ENCODE assay signal across 8 cellular contexts in the genomic region with DNA sequence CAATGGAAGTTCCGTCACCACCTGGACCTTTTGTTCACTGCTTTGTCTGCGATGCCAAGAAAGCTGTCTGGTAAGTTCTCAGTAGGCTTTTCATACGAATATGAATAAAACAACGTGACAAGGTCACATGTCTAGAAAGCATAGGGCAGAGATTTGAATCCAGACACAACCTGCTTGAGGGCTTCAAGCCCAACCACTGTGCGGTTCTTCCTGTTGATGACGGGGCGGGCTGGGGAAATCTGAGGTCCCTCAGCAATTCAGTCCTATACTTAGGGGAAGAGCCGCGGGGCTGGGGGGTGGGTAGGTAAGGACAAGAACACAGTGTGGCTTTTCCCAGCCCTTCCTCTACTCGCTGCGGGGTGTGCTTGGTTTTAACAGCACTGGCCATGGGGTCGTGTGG. TPM values are rescaled to one million over a fixed set of nuclear protein-coding genes. Genes with fewer than 3 reads are reported as not detected.
DNase-seq lines count a peak whose midpoint lies in the region; ATAC-seq and TF ChIP-seq lines count a peak whose summit lies in the region.

No MANE protein-coding gene starts in this region.

- peak overlapping the region; percentile 7 to 48 (median 37) for H3K4me3 ChIP-seq in Peyer's patch

- no peaks in the 10 kb centered on the region for H3K9me3 ChIP-seq in Peyer's patch

- H3K36me3 ChIP-seq in Peyer's patch, result no peaks in the 10 kb centered on the region

- ATAC-seq in HG03442 (IDR thresholded peaks at IDR 0.05; ENCODE audit: unreplicated experiment), result no peak
- no peak for ATAC-seq in GM21786 (IDR thresholded peaks at IDR 0.05; ENCODE audit: unreplicated experiment)
- ATAC-seq in GM19328 (IDR thresholded peaks at IDR 0.05; ENCODE audit: unreplicated experiment), result no peak

- TF ChIP-seq POLR2A in Peyer's patch (IDR thresholded peaks at IDR 0.05), result no peak

- H3K4me1 ChIP-seq in Peyer's patch, result peaks cover 0 to 18% (median 4%) of the 10 kb centered on the region in 4 donors

- no peaks in the 10 kb centered on the region for H3K27me3 ChIP-seq in Peyer's patch

- no peak overlapping the region for H3K27ac ChIP-seq in Peyer's patch

- no peak for TF ChIP-seq CTCF in Peyer's patch (IDR thresholded peaks at IDR 0.05)

- DNase-seq in Peyer's patch (no peak), iPS-NIHi11 (ENCODE audit: low spot score) (peak; percentile 36), amniotic stem cell (lab: John Stamatoyannopoulos, UW) (no peak)
- DNase-seq in activated naive CD4-positive, alpha-beta T cell treated with anti-CD3 and anti-CD28 coated beads, Interleukin-2, amount 50 U/mL, for 16 hours, result peak; percentile 32
- DNase-seq in stimulated activated naive CD4-positive, alpha-beta T cell (lab: John Stamatoyannopoulos, UW), result peak in 4 of 6 experiments; percentile 14 to 23 (median 19)

RNA-seq across cellular contexts. Expression of a gene that starts 32.4 kb away (rescaled TPM):
- 10 to 100 TPM; 43.7 to 80.0 (median 60.2) TPM for total RNA-seq in Peyer's patch

Comparison
In these comparisons a context has a peak if more than half of its experiments do, and no peak if none do; other contexts are left out.
1. DNase-seq: peak in activated naive CD4-positive, alpha-beta T cell treated with anti-CD3 and anti-CD28 coated beads, Interleukin-2, amount 50 U/mL, for 16 hours (single experiment), iPS-NIHi11 (single experiment) and stimulated activated naive CD4-positive, alpha-beta T cell (4 of 6); none in Peyer's patch (0 of 3) and amniotic stem cell (single experiment).